ENCODE assay signal across 8 cellular contexts in the genomic region with DNA sequence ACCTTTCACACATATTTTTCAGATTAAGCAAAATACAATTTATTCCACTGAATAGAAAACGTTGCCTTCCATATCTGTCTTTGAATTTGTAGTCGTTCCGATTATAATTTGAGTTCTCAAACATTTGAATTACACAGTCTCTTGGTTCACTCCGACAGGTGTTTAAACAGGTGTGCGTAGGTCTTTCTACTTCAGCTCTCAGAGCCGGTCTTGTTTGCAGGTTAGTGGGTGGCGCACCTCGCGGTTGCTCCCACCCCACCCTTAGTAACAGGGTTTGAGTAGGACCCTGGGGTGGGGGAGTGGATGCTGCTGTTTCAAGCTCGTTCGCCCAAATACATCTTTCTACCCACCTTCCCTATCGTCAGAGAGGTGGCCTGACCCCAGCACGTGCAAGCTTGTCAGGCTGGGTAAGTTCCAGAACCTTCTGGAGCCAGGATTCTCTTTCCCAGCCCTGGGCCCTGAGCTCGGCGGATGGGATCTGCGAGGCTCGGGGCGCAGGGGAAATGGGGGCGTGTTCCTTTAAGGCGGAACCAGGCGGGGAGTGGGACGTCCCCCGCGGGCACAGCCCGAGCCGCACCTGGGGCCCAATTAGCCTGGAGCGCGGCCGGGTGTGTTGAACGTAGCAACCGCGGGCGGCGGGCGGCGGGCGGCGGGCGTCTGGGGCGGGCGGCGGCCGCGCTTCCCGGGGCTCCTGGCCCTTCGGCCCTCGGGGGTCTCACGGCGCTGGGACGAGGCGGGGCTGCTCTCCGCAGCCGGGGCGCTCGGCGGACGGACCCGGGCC. TPM values are rescaled to one million over a fixed set of nuclear protein-coding genes. Genes with fewer than 3 reads are reported as not detected.
DNase-seq lines count a peak whose midpoint lies in the region; ATAC-seq and TF ChIP-seq lines count a peak whose summit lies in the region.

TSS of gene FAM149A (plus strand) at position 591 of the 781 bp plus-strand sequence.

- ATAC-seq in GM21786 (IDR thresholded peaks at IDR 0.05; ENCODE audit: unreplicated experiment) (peak; percentile 68), foreskin keratinocyte (peak; percentile 64)

- H3K4ac ChIP-seq in neuronal stem cell (ENCODE audit: low read length), result no peak within 1 kb of the TSS

- H4K20me1 ChIP-seq in DOHH2 (ENCODE audit: control insufficient read depth, insufficient read depth, low read depth, low read length), result no peaks in the 10 kb centered on the region

- DNase-seq in NCI-H146 (lab: John Stamatoyannopoulos, UW) (peak; percentile 79), foreskin keratinocyte (no peak), neuronal stem cell (ENCODE audit: low spot score) (no peak), KG1 (lab: John Stamatoyannopoulos, UW) (no peak)
- peak; percentile 42 for DNase-seq in activated T-cell treated with anti-CD3 and anti-CD28 coated beads, Interleukin-2, amount 50 U/mL, for 1 hour

- no peak within 1 kb of the TSS for H3K23ac ChIP-seq in neuronal stem cell (ENCODE audit: low read depth, low read length, poor library complexity)

- H3K9me3 ChIP-seq in DOHH2 (ENCODE audit: control insufficient read depth, insufficient read depth, low read length) (no peaks in the 10 kb centered on the region), neuronal stem cell (replicated peaks in 1 of 2; ENCODE audit: control insufficient read depth in 2 of 2, insufficient read depth in 1 of 2, low read depth in 1 of 2, low read length in 2 of 2) (peaks cover 0 to 4% of the 10 kb centered on the region in 2 donors), thymus (ENCODE audit: control insufficient read depth) (no peaks in the 10 kb centered on the region)

- H3K4me3 ChIP-seq in DOHH2 (ENCODE audit: low read length) (peak within 1 kb of the TSS; percentile 56), neuronal stem cell (ENCODE audit: low read length in 2 of 2) (peak within 1 kb of the TSS; percentile 12 to 81), thymus (ENCODE audit: low read length) (peak within 1 kb of the TSS; percentile 67)

- no peak within 1 kb of the TSS for H4K91ac ChIP-seq in neuronal stem cell (ENCODE audit: low read depth, low read length, poor library complexity)

- peak within 1 kb of the TSS; percentile 2 for H2AK5ac ChIP-seq in neuronal stem cell (ENCODE audit: low read depth, low read length)

- H3K79me1 ChIP-seq in neuronal stem cell (ENCODE audit: low read depth, low read length), result no peaks in the 10 kb centered on the region

- H2BK15ac ChIP-seq in neuronal stem cell (ENCODE audit: low read length), result peak within 1 kb of the TSS; percentile 29

- H3K4me1 ChIP-seq in DOHH2 (ENCODE audit: control insufficient read depth, low read length), result peaks cover 12% of the 10 kb centered on the region
- H3K4me1 ChIP-seq in foreskin keratinocyte, result no peaks in the 10 kb centered on the region
- peaks cover 0 to 5% of the 10 kb centered on the region in 2 donors for H3K4me1 ChIP-seq in neuronal stem cell (ENCODE audit: control insufficient read depth in 2 of 2, insufficient read depth in 1 of 2, low read depth in 1 of 2, low read length in 2 of 2)
- H3K4me1 ChIP-seq in thymus (ENCODE audit: control insufficient read depth, insufficient read depth, low read length), result peaks cover 2% of the 10 kb centered on the region

- H3K4me2 ChIP-seq in DOHH2 (ENCODE audit: low read length) (peak within 1 kb of the TSS; percentile 60), neuronal stem cell (ENCODE audit: insufficient read depth, low read length, poor library complexity, severe bottlenecking) (peak within 1 kb of the TSS; percentile 78)

- H4K8ac ChIP-seq in neuronal stem cell (ENCODE audit: low read depth, low read length), result no peak within 1 kb of the TSS

- H3K27me3 ChIP-seq in DOHH2 (ENCODE audit: control insufficient read depth, low read length) (peaks cover 39% of the 10 kb centered on the region), foreskin keratinocyte (peaks cover 68% of the 10 kb centered on the region), neuronal stem cell (ENCODE audit: control insufficient read depth in 3 of 3, insufficient read depth in 3 of 3, low read depth in 1 of 3, low read length in 3 of 3) (peaks cover 0 to 79% (median 18%) of the 10 kb centered on the region in 3 experiments), thymus (ENCODE audit: control insufficient read depth, insufficient read depth) (peaks cover 4% of the 10 kb centered on the region)

- no peak within 1 kb of the TSS for H2BK5ac ChIP-seq in neuronal stem cell (ENCODE audit: low read length)

- peak within 1 kb of the TSS; percentile 87 for H3K18ac ChIP-seq in neuronal stem cell (ENCODE audit: low read length)

- H3K36me3 ChIP-seq in DOHH2 (ENCODE audit: control insufficient read depth, low read length) (no peaks in the 10 kb centered on the region), neuronal stem cell (replicated peaks in 1 of 2; ENCODE audit: control insufficient read depth in 2 of 2, insufficient read depth in 2 of 2, low read length in 2 of 2) (no peaks in the 10 kb centered on the region), thymus (ENCODE audit: control insufficient read depth, insufficient read depth) (no peaks in the 10 kb centered on the region)

- H3K27ac ChIP-seq in DOHH2 (ENCODE audit: low read depth, low read length), result no peak within 1 kb of the TSS
- no peak within 1 kb of the TSS for H3K27ac ChIP-seq in foreskin keratinocyte
- no peak within 1 kb of the TSS for H3K27ac ChIP-seq in neuronal stem cell (replicated peaks; ENCODE audit: low read length)
- H3K27ac ChIP-seq in thymus (ENCODE audit: low read depth), result no peak within 1 kb of the TSS

- no peaks in the 10 kb centered on the region for H3F3A ChIP-seq in DOHH2 (ENCODE audit: control insufficient read depth, insufficient read depth)

- no peaks in the 10 kb centered on the region for H3K9me2 ChIP-seq in DOHH2 (replicated peaks; ENCODE audit: control insufficient read depth, low read length)

- peak within 1 kb of the TSS; percentile 39 for H3K14ac ChIP-seq in neuronal stem cell (ENCODE audit: low read length)

- H2BK120ac ChIP-seq in neuronal stem cell (ENCODE audit: low read depth, low read length), result no peak within 1 kb of the TSS

- H2BK12ac ChIP-seq in neuronal stem cell (ENCODE audit: low read length), result peak within 1 kb of the TSS; percentile 52

- no peaks in the 10 kb centered on the region for H3K79me2 ChIP-seq in DOHH2 (ENCODE audit: control insufficient read depth, low read length)

- H2AFZ ChIP-seq in neuronal stem cell (ENCODE audit: low read length), result peak within 1 kb of the TSS; percentile 91

- TF ChIP-seq CTCF in DOHH2 (IDR thresholded peaks at IDR 0.05; ENCODE audit: low read depth, low read length, poor library complexity, severe bottlenecking) (no peak), foreskin keratinocyte (conservative IDR thresholded peaks at IDR 0.05) (no peak)

- no peak within 1 kb of the TSS for H3K9ac ChIP-seq in neuronal stem cell (ENCODE audit: low read depth, low read length, poor library complexity)

- no CpG with 5 or more reads among the region's 58 CpGs for WGBS in neuronal stem cell (ENCODE audit: extremely low coverage in 2 of 2, insufficient read length in 2 of 2, insufficient replicate concordance in 1 of 2), 2 donors
- 17% methylated on average over 58 of the region's 58 CpGs for WGBS in thymus

RNA-seq across cellular contexts. Expression of gene FAM149A, which starts in this region (rescaled TPM):
- total RNA-seq in foreskin keratinocyte, result 0.78 and 0.85 TPM in 2 replicates
- polyA plus RNA-seq in foreskin keratinocyte (0.39 and 0.50 TPM in 2 replicates), thymus (1.9 TPM)
- polyA plus RNA-seq in neuronal stem cell (2013, experiment 1 of 2), result 11.1 TPM
- 9.5 TPM for polyA plus RNA-seq in neuronal stem cell (2013, experiment 2 of 2)

Comparison
In these comparisons a context has a peak if more than half of its experiments do, and no peak if none do; other contexts are left out.
1. Peak in ATAC-seq in foreskin keratinocyte; RNA of the gene not detected or under 1 TPM.
2. DNase-seq: peak in NCI-H146 (single experiment) and activated T-cell treated with anti-CD3 and anti-CD28 coated beads, Interleukin-2, amount 50 U/mL, for 1 hour (single experiment); none in foreskin keratinocyte (0 of 2), neuronal stem cell (single experiment) and KG1 (single experiment).
3. Peak in every context shown above with its lines, with median percentiles within 50 percentile points of each other: H3K4me3 ChIP-seq.